ENCODE assay signal across 8 cellular contexts in genomic region chr3:50263443-50264388, GRCh38. TPM values are rescaled to one million over a fixed set of nuclear protein-coding genes. Genes with fewer than 3 reads are reported as not detected.
DNase-seq lines count a peak whose midpoint lies in the region; ATAC-seq and TF ChIP-seq lines count a peak whose summit lies in the region.
"Had no signal": no experiment of that assay in that cellular context is flagged by ENCODE, and none has a peak within 500 bp of the region (broad histone marks: within the 10 kb centered on the region; RNA-seq: fewer than 3 reads in every experiment).

No MANE protein-coding gene starts in this region.

- H3K4me3 ChIP-seq in HUES48 (ENCODE audit: low read depth, low read length), result no peak overlapping the region; the same call in 1 of the 2 replicates
- H3K4me3 ChIP-seq in mesodermal cell (ENCODE audit: extremely low read depth, insufficient read depth, low read length, poor library complexity, severe bottlenecking), result no peak overlapping the region
- no peak overlapping the region for H3K4me3 ChIP-seq in suprapubic skin

- H3K36me3 Mint-ChIP-seq in brain, result no peaks in the 10 kb centered on the region

- peak overlapping the region; percentile 24; the same call in 1 of the 2 replicates for H3K9ac ChIP-seq in HUES48 (ENCODE audit: low read depth, low read length)

- H3K36me3 ChIP-seq in HUES48 (ENCODE audit: control insufficient read depth, insufficient read depth, low read length), result no peaks in the 10 kb centered on the region
- peaks cover 6% of the 10 kb centered on the region for H3K36me3 ChIP-seq in mesodermal cell (ENCODE audit: control insufficient read depth, insufficient read depth, low read length)
- no peaks in the 10 kb centered on the region for H3K36me3 ChIP-seq in suprapubic skin

- peaks cover 51% of the 10 kb centered on the region for H3K4me1 ChIP-seq in HUES48 (ENCODE audit: control insufficient read depth, insufficient read depth, low read length)
- peaks cover 73% of the 10 kb centered on the region for H3K4me1 ChIP-seq in mesodermal cell (ENCODE audit: control insufficient read depth, insufficient read depth, low read length, poor library complexity, severe bottlenecking)
- peaks cover 79% of the 10 kb centered on the region for H3K4me1 ChIP-seq in suprapubic skin

- peak overlapping the region in 3 of 5 experiments; percentile 33 to 67 (median 45) for H3K4me3 Mint-ChIP-seq in brain

- H3K27ac Mint-ChIP-seq in brain, result peak overlapping the region; percentile 90 to 99 (median 95)

- no peak for TF ChIP-seq EP300 in suprapubic skin (IDR thresholded peaks at IDR 0.05)

- TF ChIP-seq CTCF in brain (conservative IDR thresholded peaks at IDR 0.05) (no peak), suprapubic skin (IDR thresholded peaks at IDR 0.05) (no peak)

- 66 to 79% methylated on average over 4 to 6 of the region's 6 CpGs for WGBS in mesodermal cell (ENCODE audit: insufficient coverage in 2 of 2), 2 experiments
- 62% methylated on average over 6 of the region's 6 CpGs for WGBS in suprapubic skin

- H3K27me3 ChIP-seq in HUES48 (ENCODE audit: control insufficient read depth, insufficient read depth, low read length) (no peaks in the 10 kb centered on the region), suprapubic skin (no peaks in the 10 kb centered on the region)

- H3K4me1 Mint-ChIP-seq in brain, result peaks cover 87% of the 10 kb centered on the region

- peak overlapping the region; percentile 92 for H3K27ac ChIP-seq in HUES48 (ENCODE audit: low read depth, low read length)
- peak overlapping the region; percentile 96 for H3K27ac ChIP-seq in mesodermal cell (ENCODE audit: low read depth, low read length, severe bottlenecking)
- H3K27ac ChIP-seq in suprapubic skin, result peak overlapping the region; percentile 68

- DNase-seq in suprapubic skin (ENCODE audit: low spot score in 2 of 2), result no peak
- DNase-seq in midbrain (lab: John Stamatoyannopoulos, UW), result no peak
- DNase-seq in NCI-H1694 (lab: John Stamatoyannopoulos, UW), result no peak

- TF ChIP-seq POLR2A in suprapubic skin (IDR thresholded peaks at IDR 0.05), result no peak

- H3K9me3 ChIP-seq in HUES48 (ENCODE audit: control insufficient read depth, insufficient read depth, low read length) (no peaks in the 10 kb centered on the region), mesodermal cell (ENCODE audit: control insufficient read depth, low read length) (no peaks in the 10 kb centered on the region), suprapubic skin (no peaks in the 10 kb centered on the region)

- peaks cover 3% of the 10 kb centered on the region for H3K27me3 Mint-ChIP-seq in brain

- ATAC-seq in GM21526 (IDR thresholded peaks at IDR 0.05; ENCODE audit: low FRiP score, unreplicated experiment), result no peak

- peaks cover 0 to 7% (median 0%) of the 10 kb centered on the region in 5 experiments for H3K9me3 Mint-ChIP-seq in brain

RNA-seq across cellular contexts. Expression of gene SEMA3B, which starts 5.2 kb away (rescaled TPM):
- 60.5 TPM for polyA plus RNA-seq in brain (ENCODE audit: insufficient read depth, low read depth, low replicate concordance)
- 6.8 TPM for polyA plus RNA-seq in mesodermal cell (2013, experiment 1 of 2)
- 6.1 TPM for polyA plus RNA-seq in mesodermal cell (2013, experiment 2 of 2)
- total RNA-seq in suprapubic skin, result 1 to 10 TPM; 2.9 to 5.2 (median 4.1) TPM

RNA-seq across cellular contexts. Expression of gene LSMEM2, which starts 15.2 kb away (rescaled TPM):
- 0.51 TPM for polyA plus RNA-seq in brain (ENCODE audit: insufficient read depth, low read depth, low replicate concordance)
- polyA plus RNA-seq in mesodermal cell (2013, experiment 1 of 2), result not detected
- not detected for polyA plus RNA-seq in mesodermal cell (2013, experiment 2 of 2)
- total RNA-seq in suprapubic skin, result under 1 TPM in 1 of 4 donors, not detected in 3; 0.30 TPM
- total RNA-seq: T-helper 1 cell treated with Interleukin-12 subunit alpha and Interleukin-12 subunit beta and Interleukin-4 antibody, amounts not matched to agents 30 ng/mL and 1 ng/mL, for 36 hours had no signal

RNA-seq across cellular contexts. Expression of gene GNAI2, which starts 27.7 kb away (rescaled TPM):
- 348 TPM for polyA plus RNA-seq in brain (ENCODE audit: insufficient read depth, low read depth, low replicate concordance)
- polyA plus RNA-seq in mesodermal cell (2013, experiment 1 of 2), result 395 TPM
- 323 TPM for polyA plus RNA-seq in mesodermal cell (2013, experiment 2 of 2)
- total RNA-seq in suprapubic skin, result 10 to 100 TPM; 70.9 to 91.3 (median 76.7) TPM

RNA-seq across cellular contexts. Expression of gene IFRD2, which starts 28.5 kb away (rescaled TPM):
- polyA plus RNA-seq in brain (ENCODE audit: insufficient read depth, low read depth, low replicate concordance), result 16.7 TPM
- polyA plus RNA-seq in mesodermal cell (2013, experiment 1 of 2), result 42.2 TPM
- polyA plus RNA-seq in mesodermal cell (2013, experiment 2 of 2), result 33.5 TPM
- 10 to 100 TPM; 56.3 to 84.9 (median 75.2) TPM for total RNA-seq in suprapubic skin

RNA-seq across cellular contexts. Expression of gene HYAL3, which starts 35.5 kb away (rescaled TPM):
- 4.2 TPM for polyA plus RNA-seq in brain (ENCODE audit: insufficient read depth, low read depth, low replicate concordance)
- polyA plus RNA-seq in mesodermal cell (2013, experiment 1 of 2), result 5.5 TPM
- polyA plus RNA-seq in mesodermal cell (2013, experiment 2 of 2), result 4.2 TPM
- total RNA-seq in suprapubic skin, result 1 to 10 TPM; 2.5 to 7.8 (median 6.1) TPM
